13 cellular contexts compared by ENCODE assay signal in genomic region chr17:2815781-2816185, GRCh38.
DNase-seq lines count a peak whose midpoint lies in the region; TF ChIP-seq lines count a peak whose summit lies in the region.
"Had no signal": no experiment of that assay in that cellular context is flagged by ENCODE, and none has a peak within 500 bp of the region (broad histone marks: within the 10 kb centered on the region; RNA-seq: fewer than 3 reads in every experiment).

No MANE protein-coding gene starts in this region.

- H3K27me3 ChIP-seq in BLaER1: no peaks in the 10 kb centered on the region
- H3K27me3 ChIP-seq: body of pancreas had no signal

- H3K9ac ChIP-seq in BLaER1: peak overlapping the region; percentile 81

- H3K4me2 ChIP-seq in BLaER1: peak overlapping the region; percentile 84

- H3K27ac ChIP-seq in BLaER1: peak overlapping the region; percentile 95
- H3K27ac ChIP-seq: body of pancreas, C4-2B, SK-N-MC had no signal

- H3K4me3 ChIP-seq in BLaER1 (no peak overlapping the region), foreskin fibroblast (ENCODE audit: low read depth in 1 of 2, low read length in 2 of 2) (no peak overlapping the region)
- H3K4me3 ChIP-seq: body of pancreas, SK-N-MC had no signal

- H4K20me1 ChIP-seq in BLaER1: no peaks in the 10 kb centered on the region

- DNase-seq in COLO668 (lab: John Stamatoyannopoulos, UW; ENCODE audit: unreplicated experiment) (peak; percentile 4), NCI-H526 (lab: John Stamatoyannopoulos, UW) (peak; percentile 10 to 51), iPS-NIHi11 (ENCODE audit: low spot score) (peak; percentile 69), T1000 (lab: John Stamatoyannopoulos, UW) (no peak), foreskin fibroblast (no peak)
- no peak for DNase-seq in central memory CD4-positive, alpha-beta T cell
- DNase-seq: activated CD4-positive, alpha-beta T cell treated with anti-CD3 and anti-CD28 coated beads for 4 hours; effector CD4-positive, alpha-beta T cell; NCI-H1092 had no signal

- no peaks in the 10 kb centered on the region for H3K36me3 ChIP-seq in BLaER1

- no peak for TF ChIP-seq CTCF in foreskin fibroblast (IDR thresholded peaks at IDR 0.05; ENCODE audit: low read depth, low read length)

- peaks cover 93% of the 10 kb centered on the region for H3K4me1 ChIP-seq in BLaER1
- H3K4me1 ChIP-seq: body of pancreas had no signal

- no peaks in the 10 kb centered on the region for H3K9me3 ChIP-seq in BLaER1
- H3K9me3 ChIP-seq: body of pancreas had no signal

Comparison
In these comparisons a context has a peak if more than half of its experiments do, and no peak if none do; other contexts are left out.
1. DNase-seq: peak in COLO668 (single experiment), NCI-H526 (2 of 2) and iPS-NIHi11 (single experiment); none in T1000 (single experiment), central memory CD4-positive, alpha-beta T cell (single experiment) and foreskin fibroblast (0 of 2).